In the genomic region with DNA sequence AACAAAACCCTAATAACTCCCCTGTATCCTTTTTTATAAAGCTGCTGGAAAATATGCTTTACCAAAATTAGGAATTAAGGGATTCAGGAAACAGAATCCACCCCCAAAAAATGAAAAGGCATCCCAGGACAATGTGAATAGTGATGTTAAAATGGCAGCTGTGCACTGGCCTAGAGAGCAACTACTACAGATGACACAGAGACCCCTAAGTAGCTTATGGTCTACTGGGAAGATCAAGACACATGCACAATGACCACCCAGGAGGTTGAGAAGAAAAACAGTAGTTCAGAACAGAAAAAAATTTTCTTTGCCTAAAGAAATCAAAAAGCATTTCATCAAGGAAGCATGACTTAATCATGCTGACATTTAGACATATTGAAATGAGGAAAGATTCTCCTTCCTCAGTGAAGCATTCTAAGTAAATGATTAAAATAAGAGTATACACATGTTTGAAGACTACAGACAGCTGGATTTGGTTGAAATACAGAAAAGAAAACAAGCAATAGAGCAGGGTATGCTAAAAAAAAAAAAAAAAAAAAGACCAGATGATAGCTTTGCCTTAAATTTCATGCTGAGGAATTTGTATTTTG, we compare ENCODE assay signal across 20 cellular contexts.
DNase-seq lines count a peak whose midpoint lies in the region; ATAC-seq, FAIRE-seq and TF ChIP-seq lines count a peak whose summit lies in the region.
"Had no signal": no experiment of that assay in that cellular context is flagged by ENCODE, and none has a peak within 500 bp of the region (broad histone marks: within the 10 kb centered on the region; RNA-seq: fewer than 3 reads in every experiment).

No MANE protein-coding gene starts in this region.

- FAIRE-seq in small intestine (lab: Jason Lieb, UNC): no peak
- FAIRE-seq: GM12878, GM18507 had no signal

- intact Hi-C loops in vagina (cut with DNase I) (no loop called here), lower leg skin (cut with DNase I; ENCODE audit: low total_unique reads) (no loop called here)

- no peak for TF ChIP-seq POLR2A in vagina (IDR thresholded peaks at IDR 0.05)
- no peak for TF ChIP-seq POLR2A in lower leg skin (IDR thresholded peaks at IDR 0.05)

- DNase-seq in SJCRH30 (peak; percentile 85 to 95), epithelial cell of proximal tubule (ENCODE audit: low read depth) (peak; percentile 13), myocyte (ENCODE audit: low read depth) (peak; percentile 32), vagina (ENCODE audit: extremely low spot score in 2 of 2) (no peak), lower leg skin (ENCODE audit: low spot score in 2 of 2) (no peak), small intestine (no peak)
- DNase-seq: Calu3; CD4-positive, CD25-positive, alpha-beta regulatory T cell; DMS79; H7; NCI-H1417; NCI-H2029 treated with DMSO at 0.1 percent for 48 hours; NCI-H2227 treated with DMSO at 0.1 percent for 48 hours; NCI-H526 treated with DMSO at 0.1 percent for 48 hours; NK-92 treated with Interleukin-12 subunit alpha and Interleukin-12 subunit beta, amount 100 ng/mL, for 24 hours; OCI-M1; RPMI8226 had no signal

- peaks cover 71% of the 10 kb centered on the region for H3K4me1 ChIP-seq in SJCRH30
- peaks cover 7% of the 10 kb centered on the region for H3K4me1 ChIP-seq in vagina
- H3K4me1 ChIP-seq in small intestine (ENCODE audit: control insufficient read depth in 2 of 2, insufficient read depth in 1 of 2, low read depth in 1 of 2, low read length in 1 of 2): no peaks in the 10 kb centered on the region

- H3K36me3 ChIP-seq in SJCRH30: peaks cover 61% of the 10 kb centered on the region
- peaks cover 0 to 9% of the 10 kb centered on the region in 2 donors for H3K36me3 ChIP-seq in vagina
- peaks cover 0 to 5% of the 10 kb centered on the region in 2 donors for H3K36me3 ChIP-seq in small intestine (ENCODE audit: control insufficient read depth in 2 of 2, insufficient read depth in 2 of 2, low read length in 2 of 2)

- H3K27me3 ChIP-seq in SJCRH30 (no peaks in the 10 kb centered on the region), vagina (no peaks in the 10 kb centered on the region), small intestine (ENCODE audit: control insufficient read depth in 2 of 2, insufficient read depth in 2 of 2, low read length in 2 of 2) (no peaks in the 10 kb centered on the region)

- H3K4me3 ChIP-seq in SJCRH30: no peak overlapping the region
- H3K4me3 ChIP-seq in epithelial cell of proximal tubule (ENCODE audit: low read depth, low read length): no peak overlapping the region
- no peak overlapping the region for H3K4me3 ChIP-seq in vagina
- H3K4me3 ChIP-seq in lower leg skin (ENCODE audit: low read depth, poor library complexity, severe bottlenecking): no peak overlapping the region
- no peak overlapping the region for H3K4me3 ChIP-seq in small intestine (ENCODE audit: low read depth in 1 of 2, low read length in 2 of 2)
- H3K4me3 ChIP-seq: GM12878 had no signal

- H3K27ac ChIP-seq in SJCRH30 (peak overlapping the region; percentile 89), vagina (peak overlapping the region; percentile 20), small intestine (ENCODE audit: low read depth in 1 of 2, low read length in 1 of 2) (no peak overlapping the region)

- no peak for ATAC-seq in HG03108 (IDR thresholded peaks at IDR 0.05; ENCODE audit: unreplicated experiment)
- ATAC-seq: GM12878 had no signal

- TF ChIP-seq CTCF in epithelial cell of proximal tubule (conservative IDR thresholded peaks at IDR 0.05; ENCODE audit: low read depth, low read length) (no peak), vagina (IDR thresholded peaks at IDR 0.05) (no peak), lower leg skin (IDR thresholded peaks at IDR 0.05) (no peak)

- H3K9me3 ChIP-seq in SJCRH30 (replicated peaks) (no peaks in the 10 kb centered on the region; the same call in 1 of the 2 replicates), vagina (no peaks in the 10 kb centered on the region), small intestine (ENCODE audit: control insufficient read depth, low read depth) (no peaks in the 10 kb centered on the region)

Comparison
In these comparisons a context has a peak if more than half of its experiments do, and no peak if none do; other contexts are left out.
1. DNase-seq: peak in SJCRH30 (2 of 2), epithelial cell of proximal tubule (single experiment) and myocyte (single experiment); none in vagina (0 of 2), lower leg skin (0 of 2) and small intestine (single experiment).
2. H3K27ac ChIP-seq: peak in SJCRH30 (single experiment) and vagina (single experiment); none in small intestine (0 of 2).